ENCODE assay signal across 11 cellular contexts in the genomic region with DNA sequence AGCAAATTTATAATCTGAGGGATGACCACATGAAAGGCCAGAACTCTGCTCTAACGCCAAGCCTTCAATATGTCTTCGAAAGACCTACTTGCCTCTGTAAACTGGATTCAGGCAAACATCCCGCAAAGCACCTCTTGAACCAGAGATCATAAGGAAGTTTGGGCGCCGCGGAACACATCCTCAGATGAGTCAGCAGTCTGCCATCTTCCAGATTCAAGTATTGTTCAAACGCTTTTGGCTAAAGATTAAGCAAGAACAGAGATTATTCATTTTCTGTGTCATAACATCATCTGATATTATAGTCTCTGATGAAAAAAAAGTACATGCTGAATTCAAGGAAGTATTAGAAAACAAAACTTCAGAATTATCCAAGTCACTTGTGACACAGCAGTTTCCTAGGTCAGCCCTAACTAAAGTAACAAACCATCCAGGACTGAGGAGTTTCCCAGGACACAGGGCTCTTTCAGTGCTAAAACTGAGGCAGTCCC. TPM values are rescaled to one million over a fixed set of nuclear protein-coding genes. Genes with fewer than 3 reads are reported as not detected.
DNase-seq lines count a peak whose midpoint lies in the region; ATAC-seq, FAIRE-seq and TF ChIP-seq lines count a peak whose summit lies in the region.
"Had no signal": no experiment of that assay in that cellular context is flagged by ENCODE, and none has a peak within 500 bp of the region (broad histone marks: within the 10 kb centered on the region; RNA-seq: fewer than 3 reads in every experiment).

No MANE protein-coding gene starts in this region.

- no peaks in the 10 kb centered on the region for H3K27me3 ChIP-seq in K562 (ENCODE audit: control insufficient read depth in 2 of 2, insufficient read depth in 2 of 2, low read length in 2 of 2)
- no peaks in the 10 kb centered on the region for H3K27me3 ChIP-seq in small intestine (ENCODE audit: control insufficient read depth in 2 of 2, insufficient read depth in 2 of 2, low read length in 2 of 2)
- H3K27me3 ChIP-seq: tibial nerve had no signal

- no TSS peak for BruUV-seq in K562 (replicated peaks; lab: Mats Ljungman, UMichigan)

- H3K4me3 ChIP-seq in K562 (no peak overlapping the region), small intestine (ENCODE audit: low read depth in 1 of 2, low read length in 2 of 2) (no peak overlapping the region)
- H3K4me3 ChIP-seq: tibial nerve had no signal

- peak; percentile 65 for ATAC-seq in K562
- peak; percentile 38 for ATAC-seq in left lobe of liver
- no peak for ATAC-seq in HG02973 (IDR thresholded peaks at IDR 0.05; ENCODE audit: unreplicated experiment)
- ATAC-seq: left colon had no signal

- CTCF ChIA-PET in K562 (lab: Yijun Ruan, JAX; ENCODE audit: low intra/inter-chr PET ratio) = interaction anchor here (0.6 kb wide), 1 partner anchor 24 kb away, joined by 4 read pairs; no protein-coding TSS in a partner anchor

- TF ChIP-seq RAD21 in K562 (CRISPR knock-in tag; conservative IDR thresholded peaks at IDR 0.05 in 1 of 2, IDR thresholded peaks at IDR 0.05 in 1 of 2) = no peak

- 0 out of 4 replicates have a peak overlapping the region, but pooled peaks of 1 of the 2 experiments have one; percentile 2 for H3K9ac ChIP-seq in K562 (ENCODE audit: insufficient read depth in 1 of 2, low read depth in 2 of 2, low read length in 2 of 2)

- TF ChIP-seq CTCF in K562 (IDR thresholded peaks at IDR 0.05 in 2 of 3, conservative IDR thresholded peaks at IDR 0.05 in 1 of 3; ENCODE audit: insufficient read depth in 2 of 3, low read depth in 1 of 3, low read length in 3 of 3) = no peak

- peak; percentile 90 for DNase-seq in COLO829 (ENCODE audit: low spot score)
- DNase-seq in HCEC 1CT = peak; percentile 95
- peak in 2 of 4 experiments; percentile 38 to 63 for DNase-seq in K562 (ENCODE audit: extremely low read depth in 1 of 4, low spot score in 3 of 4)
- DNase-seq in left lobe of liver (ENCODE audit: low spot score) = no peak
- DNase-seq in NCI-H2227 treated with DMSO at 0.1 percent for 48 hours (lab: John Stamatoyannopoulos, UW) = no peak
- DNase-seq in small intestine = no peak
- DNase-seq: amygdala, left colon, NCI-H446 treated with DMSO at 0.1 percent for 48 hours had no signal

- H3K79me2 ChIP-seq in K562 (ENCODE audit: control insufficient read depth, insufficient read depth, low read length) = no peaks in the 10 kb centered on the region

- 30% methylated on average over 7 of the region's 7 CpGs for WGBS in K562 (ENCODE audit: insufficient coverage, low coverage, missing lambda C conversion rate)
- 83 to 87% (median 85%) methylated on average over 7 of the region's 7 CpGs for WGBS in small intestine, 3 donors

- H3K4me1 ChIP-seq in K562 (replicated peaks in 1 of 2; ENCODE audit: control insufficient read depth in 2 of 2, insufficient read depth in 2 of 2, low read length in 2 of 2) (peaks cover 3 to 29% of the 10 kb centered on the region in 2 experiments; a peak in 4 of 5 replicates), small intestine (ENCODE audit: control insufficient read depth in 2 of 2, insufficient read depth in 1 of 2, low read depth in 1 of 2, low read length in 1 of 2) (peaks cover 0 to 4% of the 10 kb centered on the region in 2 donors)

- no peaks in the 10 kb centered on the region for H4K20me1 ChIP-seq in K562 (replicated peaks; ENCODE audit: control insufficient read depth, insufficient read depth, low read length)

- H3K9me3 ChIP-seq in K562 (replicated peaks; ENCODE audit: control insufficient read depth, insufficient read depth, low read depth, low read length) (no peaks in the 10 kb centered on the region), small intestine (ENCODE audit: control insufficient read depth, low read depth) (no peaks in the 10 kb centered on the region)
- H3K9me3 ChIP-seq: tibial nerve had no signal

- peaks cover 82% of the 10 kb centered on the region for H3K36me3 ChIP-seq in K562 (ENCODE audit: control insufficient read depth, insufficient read depth, low read length)
- H3K36me3 ChIP-seq in small intestine (ENCODE audit: control insufficient read depth in 2 of 2, insufficient read depth in 2 of 2, low read length in 2 of 2) = peaks cover 2 to 25% of the 10 kb centered on the region in 2 donors

- in situ Hi-C loops in K562 (cut with MboI) = no loop called here

- POLR2A ChIA-PET in K562 (lab: Yijun Ruan, JAX) = no interaction called here

- peak overlapping the region; percentile 33 for H3K4me2 ChIP-seq in K562 (ENCODE audit: insufficient read depth, low read length)

- peak overlapping the region; percentile 82 for H2AFZ ChIP-seq in K562 (ENCODE audit: low read depth, low read length)

- peak overlapping the region; percentile 62 for H3K27ac ChIP-seq in K562 (ENCODE audit: extremely low read depth, low read depth, low read length)
- H3K27ac ChIP-seq in small intestine (ENCODE audit: low read depth in 1 of 2, low read length in 1 of 2) = peak overlapping the region in 1 of 2 donors; percentile 23

- peak; percentile 9; the same call in 1 of the 2 replicates for TF ChIP-seq EP300 in K562 (IDR thresholded peaks at IDR 0.05; ENCODE audit: low read length)

- FAIRE-seq in K562 (lab: Jason Lieb, UNC) = peak; percentile 64
- FAIRE-seq in small intestine (lab: Jason Lieb, UNC) = no peak

- no peak for TF ChIP-seq POLR2A in K562 (conservative IDR thresholded peaks at IDR 0.05)

- no peaks in the 10 kb centered on the region for H3K9me1 ChIP-seq in K562 (ENCODE audit: control insufficient read depth, insufficient read depth, low read length)

- intact Hi-C loops in K562 (cut with micrococcal nuclease) = no loop called here

TF ChIP-seq in K562, 482 proteins besides CTCF, POLR2A, EP300 and RAD21 (continues in another document):
- TF ChIP-seq TCF7 (IDR thresholded peaks at IDR 0.05; ENCODE audit: borderline replicate concordance) = no peak
- no peak for TF ChIP-seq ETS1 (conservative IDR thresholded peaks at IDR 0.05; ENCODE audit: control insufficient read depth, low read depth, low read length)
- no peak for TF ChIP-seq NR2C2 (CRISPR knock-in tag; IDR thresholded peaks at IDR 0.05)
- TF ChIP-seq NR2C2 (tag; IDR thresholded peaks at IDR 0.05) = peak; percentile 67
- TF ChIP-seq ARNT (IDR thresholded peaks at IDR 0.05) = no peak
- TF ChIP-seq DACH1 (IDR thresholded peaks at IDR 0.05; ENCODE audit: partially characterized antibody) = no peak
- no peak for TF ChIP-seq RFX5 (IDR thresholded peaks at IDR 0.05; ENCODE audit: low read depth, low read length)
- 0 out of 2 replicates have a peak, but pooled peaks have one; percentile 9 for TF ChIP-seq NCOR1 (IDR thresholded peaks at IDR 0.05)
- peak; percentile 61 for TF ChIP-seq SMARCA4 (IDR thresholded peaks at IDR 0.05)
- TF ChIP-seq ZFP91 (CRISPR knock-in tag; IDR thresholded peaks at IDR 0.05) = no peak
- no peak for TF ChIP-seq ZEB2 (IDR thresholded peaks at IDR 0.05)
- TF ChIP-seq CXXC5 (CRISPR knock-in tag; IDR thresholded peaks at IDR 0.05) = peak; percentile 28; the same call in 1 of the 2 replicates
- TF ChIP-seq FOXP1 (CRISPR knock-in tag; IDR thresholded peaks at IDR 0.05) = no peak

RNA-seq across cellular contexts. Expression of gene TBC1D7, which starts 20.8 kb away (rescaled TPM):
- total RNA-seq in K562 (2011; cell fraction: chromatin; rRNA removed; ENCODE audit: low replicate concordance) = 88.3 and 95.2 TPM in 2 replicates
- 51.5 and 54.2 TPM in 2 replicates for total RNA-seq in K562 (2011; cell fraction: nucleolus; rRNA removed)
- 88.9 and 141 TPM in 2 replicates for total RNA-seq in K562 (2011; cell fraction: nucleoplasm; rRNA removed)
- total RNA-seq in K562 (2014; rRNA removed) = 49.4 and 56.9 TPM in 2 replicates
- total RNA-seq in K562 (2014; rRNA removed; fragmentation: Illumina TruSeq; extraction: Trizol) = 61.1 and 64.2 TPM in 2 replicates
- 48.4 and 49.8 TPM in 2 replicates for total RNA-seq in K562 (2015; rRNA removed; fragmentation: Illumina TruSeq; extraction: Trizol)
- total RNA-seq in K562 (2021) = 51.8 and 59.4 TPM in 2 replicates
- 107 and 108 TPM in 2 replicates for polyA plus RNA-seq in K562 (2011; rRNA removed)
- polyA plus RNA-seq in K562 (2011; cell fraction: cytosol; rRNA removed) = 40.2 and 54.9 TPM in 2 replicates
- 48.4 and 66.4 TPM in 2 replicates for polyA plus RNA-seq in K562 (2011; cell fraction: nucleus; rRNA removed)
- 57.0 and 64.2 TPM in 2 replicates for polyA plus RNA-seq in K562 (2012)
- 71.0 and 72.2 TPM in 2 replicates for polyA plus RNA-seq in K562 (2014; fragmentation: Illumina TruSeq; extraction: Trizol)
- polyA plus RNA-seq in K562 (2014; fragmentation: Nextera tagmentation; extraction: Ambion mirVana) = 10 to 100 TPM; 74.5 to 86.8 TPM
- 55.2 and 59.5 TPM in 2 replicates for polyA plus RNA-seq in K562 (2014; rRNA removed)
- polyA minus RNA-seq in K562 (2011; rRNA and poly(A)+ RNA removed) = 60.0 and 78.8 TPM in 2 replicates
- 16.2 and 25.4 TPM in 2 replicates for polyA minus RNA-seq in K562 (2011; cell fraction: cytosol; rRNA and poly(A)+ RNA removed)
- 29.8 and 53.8 TPM in 2 replicates for polyA minus RNA-seq in K562 (2011; cell fraction: nucleus; rRNA and poly(A)+ RNA removed)
- total RNA-seq in left lobe of liver = 10.4 TPM
- polyA plus RNA-seq in small intestine = 10 to 100 TPM; 10.7 to 23.5 (median 13.2) TPM

Comparison
In these comparisons a context has a peak if more than half of its experiments do, and no peak if none do; other contexts are left out.
1. DNase-seq: peak in COLO829 (single experiment) and HCEC 1CT (single experiment); none in left lobe of liver (single experiment), NCI-H2227 treated with DMSO at 0.1 percent for 48 hours (single experiment) and small intestine (single experiment).